8 cellular contexts compared by ENCODE assay signal in genomic region chr10:113454341-113455061, GRCh38.
A peak's percentile ranks its signal among the peaks of the same experiment; 100 is the strongest.
DNase-seq lines count a peak whose midpoint lies in the region; ATAC-seq, FAIRE-seq and TF ChIP-seq lines count a peak whose summit lies in the region.

No MANE protein-coding gene starts in this region.

- POLR2A ChIA-PET in CD4-positive, alpha-beta T cell (lab: Charles Lee): no interaction called here

- H3K36me3 ChIP-seq in Peyer's patch (no peaks in the 10 kb centered on the region), mucosa of stomach (ENCODE audit: control insufficient read depth, insufficient read depth, low read length) (no peaks in the 10 kb centered on the region)

- TF ChIP-seq CTCF in Peyer's patch (IDR thresholded peaks at IDR 0.05): peak in 4 of 6 experiments; percentile 42 to 63 (median 56)
- TF ChIP-seq CTCF in CD4-positive, alpha-beta T cell (IDR thresholded peaks at IDR 0.05): no peak

- ATAC-seq in GM18505 (IDR thresholded peaks at IDR 0.05; ENCODE audit: unreplicated experiment): no peak
- no peak for ATAC-seq in GM19397 (IDR thresholded peaks at IDR 0.05; ENCODE audit: unreplicated experiment)
- ATAC-seq in CD4-positive, alpha-beta T cell (ENCODE audit: poor library complexity): no peak

- H3K9me3 Mint-ChIP-seq in CD4-positive, alpha-beta T cell: no peaks in the 10 kb centered on the region

- H3K9me3 ChIP-seq in Peyer's patch: no peaks in the 10 kb centered on the region
- H3K9me3 ChIP-seq in mucosa of stomach (ENCODE audit: control insufficient read depth, low read length): no peaks in the 10 kb centered on the region
- H3K9me3 ChIP-seq in CD4-positive, alpha-beta T cell (ENCODE audit: control insufficient read depth, low read length): no peaks in the 10 kb centered on the region

- H3K27me3 ChIP-seq in Peyer's patch (no peaks in the 10 kb centered on the region), mucosa of stomach (ENCODE audit: control insufficient read depth, insufficient read depth, low read length) (no peaks in the 10 kb centered on the region)
- peaks cover 9% of the 10 kb centered on the region for H3K27me3 ChIP-seq in CD4-positive, alpha-beta T cell (ENCODE audit: control insufficient read depth, insufficient read depth, low read length)

- FAIRE-seq in GM18507 (lab: Jason Lieb, UNC): peak; percentile 66

- CTCF ChIA-PET in CD4-positive, alpha-beta T cell (lab: Charles Lee): interaction anchor here (0.6 kb wide), 1 partner anchor 1401 kb away, joined by 4 read pairs; no protein-coding TSS in a partner anchor

- no peak overlapping the region for H3K27ac Mint-ChIP-seq in CD4-positive, alpha-beta T cell

- no peaks in the 10 kb centered on the region for H3K4me1 Mint-ChIP-seq in CD4-positive, alpha-beta T cell (ENCODE audit: low read depth)

- no peaks in the 10 kb centered on the region for H3K36me3 Mint-ChIP-seq in CD4-positive, alpha-beta T cell (ENCODE audit: low read depth)

- H3K4me1 ChIP-seq in Peyer's patch (no peaks in the 10 kb centered on the region), mucosa of stomach (ENCODE audit: control insufficient read depth, insufficient read depth, low read length) (peaks cover 12% of the 10 kb centered on the region)

- H3K4me3 ChIP-seq in Peyer's patch (peak overlapping the region in 1 of 4 donors; percentile 27), mucosa of stomach (ENCODE audit: low read length) (no peak overlapping the region)

- H3K27ac ChIP-seq in Peyer's patch: no peak overlapping the region
- no peak overlapping the region for H3K27ac ChIP-seq in CD4-positive, alpha-beta T cell (ENCODE audit: low read depth, low read length)

- peak overlapping the region; percentile 24 for H3K9ac ChIP-seq in mucosa of stomach (ENCODE audit: low read length)

- intact Hi-C loops in CD4-positive, alpha-beta T cell (cut with DNase I, micrococcal nuclease): no loop called here

- TF ChIP-seq POLR2A in Peyer's patch (IDR thresholded peaks at IDR 0.05) (no peak), erythroblast (IDR thresholded peaks at IDR 0.05; ENCODE audit: low read length) (no peak), GM18505 (IDR thresholded peaks at IDR 0.05; ENCODE audit: borderline replicate concordance, extremely low read depth, insufficient read depth, insufficient read length) (no peak)

- DNase-seq in CMK (ENCODE audit: low read depth): peak; percentile 1
- no peak for DNase-seq in GM18507 (ENCODE audit: extremely low spot score, insufficient read length, low read depth)
- DNase-seq in Peyer's patch: peak; percentile 20 to 67 (median 63)
- peak; percentile 9 to 29 for DNase-seq in erythroblast (lab: John Stamatoyannopoulos, UW)
- no peak for DNase-seq in CD4-positive, alpha-beta T cell

- H3K4me3 Mint-ChIP-seq in CD4-positive, alpha-beta T cell: no peak overlapping the region

- peaks cover 40% of the 10 kb centered on the region for H3K27me3 Mint-ChIP-seq in CD4-positive, alpha-beta T cell

Comparison
In these comparisons a context has a peak if more than half of its experiments do, and no peak if none do; other contexts are left out.
1. DNase-seq: peak in CMK (single experiment), Peyer's patch (3 of 3) and erythroblast (2 of 2); none in GM18507 (single experiment) and CD4-positive, alpha-beta T cell (0 of 10).